ENCODE assay signal across 34 cellular contexts in genomic region chr12:80332827-80333226, GRCh38.
"Had no signal": no experiment of that assay in that cellular context is flagged by ENCODE, and none has a peak within 500 bp of the region (broad histone marks: within the 10 kb centered on the region; RNA-seq: fewer than 3 reads in every experiment).

No MANE protein-coding gene starts in this region.

- H3K4me2 ChIP-seq: KMS-11 had no signal

- H3K27ac ChIP-seq: KMS-11 had no signal

- H3K36me3 ChIP-seq: MG63 had no signal

- H3K9ac ChIP-seq: KMS-11 had no signal

- H3K4me3 ChIP-seq: MG63 had no signal

- DNase-seq: Kasumi-1, KBM-7, KG1, MG63, MM.1S, MV-4-11, NCI-H1048, NCI-H1092, NCI-H1092 treated with DMSO at 0.1 percent for 48 hours, NCI-H1105, NCI-H1105 treated with DMSO at 0.1 percent for 48 hours, NCI-H1417, NCI-H1417 treated with DMSO at 0.1 percent for 48 hours, NCI-H1436, NCI-H1436 treated with DMSO at 0.1 percent for 48 hours, NCI-H146, NCI-H1694, NCI-H1694 treated with DMSO at 0.1 percent for 48 hours, NCI-H187, NCI-H187 treated with DMSO at 0.1 percent for 48 hours, NCI-H1930, NCI-H2029, NCI-H2029 treated with DMSO at 0.1 percent for 48 hours, NCI-H2081, NCI-H2081 treated with DMSO at 0.1 percent for 48 hours, NCI-H2107, NCI-H2171, NCI-H2171 treated with DMSO at 0.1 percent for 48 hours, NCI-H2227 treated with DMSO at 0.1 percent for 48 hours, NCI-H345, NCI-H446, NCI-H446 treated with DMSO at 0.1 percent for 48 hours, NCI-H510A had no signal

- H3K27me3 ChIP-seq: MG63 had no signal

- H3K9me3 ChIP-seq: MG63 had no signal
